Comparison of ENCODE assay signal across 1 cellular context in genomic region chr3:175620093-175620492, GRCh38.
TF ChIP-seq lines count a peak whose summit lies in the region.

No MANE protein-coding gene starts in this region.

TF ChIP-seq in GM23338, 12 proteins besides CTCF, POLR2A, EP300 and RAD21 (continued from another document):
- TF ChIP-seq ZNF462 (CRISPR knock-in tag; IDR thresholded peaks at IDR 0.05) (no peak), STAT1 (IDR thresholded peaks at IDR 0.05; ENCODE audit: unreplicated experiment) (no peak), EZH2phosphoT487 (IDR thresholded peaks at IDR 0.05; ENCODE audit: unreplicated experiment) (no peak), CREB1 (CRISPR knock-in tag; IDR thresholded peaks at IDR 0.05; ENCODE audit: low read depth) (no peak), ZNF114 (CRISPR knock-in tag; IDR thresholded peaks at IDR 0.05) (no peak), ZNF331 (CRISPR knock-in tag; IDR thresholded peaks at IDR 0.05; ENCODE audit: low read depth) (no peak), EZH2 (IDR thresholded peaks at IDR 0.05; ENCODE audit: low read depth, unreplicated experiment) (no peak)
- TF ChIP-seq, protein P1, sequence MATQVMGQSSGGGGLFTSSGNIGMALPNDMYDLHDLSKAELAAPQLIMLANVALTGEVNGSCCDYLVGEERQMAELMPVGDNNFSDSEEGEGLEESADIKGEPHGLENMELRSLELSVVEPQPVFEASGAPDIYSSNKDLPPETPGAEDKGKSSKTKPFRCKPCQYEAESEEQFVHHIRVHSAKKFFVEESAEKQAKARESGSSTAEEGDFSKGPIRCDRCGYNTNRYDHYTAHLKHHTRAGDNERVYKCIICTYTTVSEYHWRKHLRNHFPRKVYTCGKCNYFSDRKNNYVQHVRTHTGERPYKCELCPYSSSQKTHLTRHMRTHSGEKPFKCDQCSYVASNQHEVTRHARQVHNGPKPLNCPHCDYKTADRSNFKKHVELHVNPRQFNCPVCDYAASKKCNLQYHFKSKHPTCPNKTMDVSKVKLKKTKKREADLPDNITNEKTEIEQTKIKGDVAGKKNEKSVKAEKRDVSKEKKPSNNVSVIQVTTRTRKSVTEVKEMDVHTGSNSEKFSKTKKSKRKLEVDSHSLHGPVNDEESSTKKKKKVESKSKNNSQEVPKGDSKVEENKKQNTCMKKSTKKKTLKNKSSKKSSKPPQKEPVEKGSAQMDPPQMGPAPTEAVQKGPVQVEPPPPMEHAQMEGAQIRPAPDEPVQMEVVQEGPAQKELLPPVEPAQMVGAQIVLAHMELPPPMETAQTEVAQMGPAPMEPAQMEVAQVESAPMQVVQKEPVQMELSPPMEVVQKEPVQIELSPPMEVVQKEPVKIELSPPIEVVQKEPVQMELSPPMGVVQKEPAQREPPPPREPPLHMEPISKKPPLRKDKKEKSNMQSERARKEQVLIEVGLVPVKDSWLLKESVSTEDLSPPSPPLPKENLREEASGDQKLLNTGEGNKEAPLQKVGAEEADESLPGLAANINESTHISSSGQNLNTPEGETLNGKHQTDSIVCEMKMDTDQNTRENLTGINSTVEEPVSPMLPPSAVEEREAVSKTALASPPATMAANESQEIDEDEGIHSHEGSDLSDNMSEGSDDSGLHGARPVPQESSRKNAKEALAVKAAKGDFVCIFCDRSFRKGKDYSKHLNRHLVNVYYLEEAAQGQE (IDR thresholded peaks at IDR 0.05; ENCODE audit: unreplicated experiment): no peak
